8 cellular contexts compared by ENCODE assay signal in the genomic region with DNA sequence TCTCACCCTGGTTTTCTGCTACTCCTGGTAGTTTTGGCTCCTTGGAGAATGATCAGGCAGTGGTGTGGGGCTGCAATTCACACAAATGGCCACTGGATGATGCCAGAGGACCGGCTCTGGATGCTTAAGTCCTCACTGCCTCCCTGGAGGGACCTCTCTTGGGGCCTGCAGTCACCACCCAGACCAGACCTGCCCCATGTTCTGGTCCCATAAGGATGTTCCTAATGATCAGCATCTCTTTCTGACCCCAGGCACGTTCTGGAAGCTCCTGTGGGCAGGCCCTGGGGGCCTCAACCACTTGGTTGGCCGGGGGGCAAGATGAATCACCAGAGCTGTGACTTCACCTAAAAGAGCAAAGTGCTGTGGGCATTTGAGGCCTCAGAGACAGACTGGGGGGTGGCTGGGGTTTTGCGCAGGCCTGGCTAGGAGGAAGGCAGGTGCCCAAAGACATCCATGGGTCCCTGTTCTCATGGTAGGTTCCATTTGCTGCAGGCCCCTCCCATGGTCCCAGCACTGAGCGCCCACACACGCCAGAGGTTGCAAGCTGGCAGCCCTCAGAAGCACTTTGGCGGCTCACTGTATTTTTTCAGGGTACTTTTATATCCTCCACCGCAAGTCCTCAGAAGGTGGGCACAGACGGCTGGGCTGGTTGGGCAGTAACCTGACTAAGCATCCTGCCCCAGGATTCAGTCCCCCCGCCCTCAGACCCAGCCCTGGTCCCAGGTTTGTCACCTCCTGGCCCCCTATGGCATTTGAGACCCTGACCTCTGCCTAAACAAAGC. TPM values are rescaled to one million over a fixed set of nuclear protein-coding genes. Genes with fewer than 3 reads are reported as not detected.
DNase-seq lines count a peak whose midpoint lies in the region; ATAC-seq and TF ChIP-seq lines count a peak whose summit lies in the region.

No MANE protein-coding gene starts in this region.

- intact Hi-C loops in adrenal gland (cut with DNase I) (loop anchor here (2.0 to 10.0 kb wide), 3 partner anchors 88 to 214 kb away; no protein-coding TSS in a partner anchor), heart right ventricle (cut with DNase I) (loop anchor here (1.0 to 10.0 kb wide), 14 partner anchors 78 to 286 kb away; a partner anchor contains a TSS)

- DNase-seq in NCI-H1417 (lab: John Stamatoyannopoulos, UW) (peak; percentile 68 to 89 (median 70)), T follicular helper cell (ENCODE audit: low read depth) (peak; percentile 43), adrenal gland (peak; percentile 73 to 96 (median 88)), heart right ventricle (peak; percentile 73 to 79), pulmonary artery endothelial cell (ENCODE audit: low read depth, low spot score) (peak; percentile 58)

- ATAC-seq in heart right ventricle (peak; percentile 63 to 90 (median 77)), HG02678 (IDR thresholded peaks at IDR 0.05; ENCODE audit: unreplicated experiment) (no peak), GM18861 (IDR thresholded peaks at IDR 0.05; ENCODE audit: unreplicated experiment) (no peak)

- H3K27ac ChIP-seq in adrenal gland (no peak overlapping the region), heart right ventricle (no peak overlapping the region)

- H3K27me3 ChIP-seq in adrenal gland: no peaks in the 10 kb centered on the region
- H3K27me3 ChIP-seq in heart right ventricle: no peaks in the 10 kb centered on the region

- TF ChIP-seq POLR2A in adrenal gland (IDR thresholded peaks at IDR 0.05): peak in 1 of 2 donors; percentile 17

- H3K4me1 ChIP-seq in adrenal gland (replicated peaks in 1 of 2) (no peaks in the 10 kb centered on the region), heart right ventricle (peaks cover 9 to 26% (median 16%) of the 10 kb centered on the region in 9 donors)

- 60 to 88% (median 68%) methylated on average over 3 to 10 of the region's 10 CpGs for WGBS in adrenal gland, 4 donors
- WGBS in heart right ventricle, 2 donors: 68 to 69% methylated on average over 10 of the region's 10 CpGs

- H3K9me3 ChIP-seq in adrenal gland (replicated peaks in 1 of 3): no peaks in the 10 kb centered on the region
- H3K9me3 ChIP-seq in heart right ventricle: peaks cover 0 to 21% (median 5%) of the 10 kb centered on the region in 11 donors

- no peak overlapping the region for H3K4me3 ChIP-seq in adrenal gland
- no peak overlapping the region for H3K4me3 ChIP-seq in heart right ventricle

- TF ChIP-seq CTCF in GM12872 (IDR thresholded peaks at IDR 0.05; ENCODE audit: insufficient read depth, low read depth, low read length) (peak; percentile 100), adrenal gland (IDR thresholded peaks at IDR 0.05) (peak; percentile 99 to 100 (median 100)), heart right ventricle (IDR thresholded peaks at IDR 0.05) (peak in 8 of 9 donors; percentile 93 to 100 (median 99))

- H3K36me3 ChIP-seq in adrenal gland (replicated peaks in 1 of 2): no peaks in the 10 kb centered on the region
- H3K36me3 ChIP-seq in heart right ventricle: no peaks in the 10 kb centered on the region

RNA-seq across cellular contexts. Expression of a gene that starts 53.2 kb away (rescaled TPM):
- total RNA-seq in adrenal gland (1 to 10 TPM; 1.0 to 4.8 (median 1.5) TPM), heart right ventricle (10 to 100 TPM in 5 of 10 donors, 1 to 10 TPM in 5; 7.4 to 15.8 (median 9.8) TPM), pulmonary artery endothelial cell (0.63 and 2.6 TPM in 2 replicates)
- polyA plus RNA-seq in adrenal gland (1 to 10 TPM in 2 of 3 donors, under 1 TPM in 1; 0.40 to 4.1 (median 3.7) TPM), heart right ventricle (10 to 100 TPM in 1 of 2 donors, 1 to 10 TPM in 1; 4.9 to 14.8 TPM)

Comparison
In these comparisons a context has a peak if more than half of its experiments do, and no peak if none do; other contexts are left out.
1. ATAC-seq: peak in heart right ventricle (8 of 8); none in HG02678 (single experiment) and GM18861 (single experiment).
2. Peak in every context shown above with its lines, with median percentiles within 50 percentile points of each other: CTCF ChIP-seq and DNase-seq.